Comparison of ENCODE assay signal across 20 cellular contexts in the genomic region with DNA sequence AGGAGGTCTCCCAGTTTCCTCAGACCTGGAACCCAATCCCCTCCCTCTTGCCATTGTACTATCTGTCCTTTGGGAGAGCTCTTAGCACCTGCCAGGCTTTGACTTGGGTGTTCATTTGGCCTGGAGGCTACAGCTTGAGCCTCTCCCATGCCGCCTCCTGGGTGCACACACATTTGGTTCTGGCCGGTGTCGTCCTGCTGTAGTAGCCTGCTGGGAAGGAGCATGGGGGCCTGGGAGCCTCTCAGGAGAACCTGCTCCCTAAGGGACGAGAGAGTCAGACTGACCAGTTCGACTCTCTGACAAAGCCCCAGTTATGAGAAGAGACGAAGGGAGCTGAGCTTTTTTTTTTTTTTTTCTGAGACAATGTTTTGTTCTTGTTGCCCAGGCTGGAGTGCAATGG. TPM values are rescaled to one million over a fixed set of nuclear protein-coding genes. Genes with fewer than 3 reads are reported as not detected.
DNase-seq lines count a peak whose midpoint lies in the region; ATAC-seq and TF ChIP-seq lines count a peak whose summit lies in the region.
"Had no signal": no experiment of that assay in that cellular context is flagged by ENCODE, and none has a peak within 500 bp of the region (broad histone marks: within the 10 kb centered on the region; RNA-seq: fewer than 3 reads in every experiment).

No MANE protein-coding gene starts in this region.

- POLR2A ChIA-PET in activated CD8-positive, alpha-beta T cell treated with anti-CD3 and anti-CD28 coated beads, Interleukin-2, amount 10 ng/mL, durations not matched to agents 7 days and 5 days (lab: Charles Lee), result no interaction called here

- no peak overlapping the region for H3K27ac Mint-ChIP-seq in activated CD8-positive, alpha-beta T cell treated with anti-CD3 and anti-CD28 coated beads, Interleukin-2, amount 10 ng/mL, durations not matched to agents 7 days and 5 days
- H3K27ac Mint-ChIP-seq: CD4-positive, alpha-beta memory T cell had no signal

- no peak for ATAC-seq in activated CD4-positive, CD25-positive, alpha-beta regulatory T cell treated with anti-CD3 and anti-CD28 coated beads, Interleukin-2, amount 50 U/mL, for 24 hours
- ATAC-seq in activated CD8-positive, alpha-beta T cell treated with anti-CD3 and anti-CD28 coated beads, Interleukin-2, amount 10 ng/mL, durations not matched to agents 7 days and 5 days, result no peak
- ATAC-seq: A549 had no signal

- no peak for TF ChIP-seq EP300 in suprapubic skin (IDR thresholded peaks at IDR 0.05)

- H3K36me3 ChIP-seq in neutrophil (no peaks in the 10 kb centered on the region), suprapubic skin (no peaks in the 10 kb centered on the region)
- H3K36me3 ChIP-seq: BLaER1, HAP-1 had no signal

- H3K9me3 Mint-ChIP-seq in activated CD8-positive, alpha-beta T cell treated with anti-CD3 and anti-CD28 coated beads, Interleukin-2, amount 10 ng/mL, durations not matched to agents 7 days and 5 days (ENCODE audit: insufficient read depth), result no peaks in the 10 kb centered on the region
- H3K9me3 Mint-ChIP-seq: CD4-positive, alpha-beta memory T cell had no signal

- H3K4me1 Mint-ChIP-seq in activated CD8-positive, alpha-beta T cell treated with anti-CD3 and anti-CD28 coated beads, Interleukin-2, amount 10 ng/mL, durations not matched to agents 7 days and 5 days (ENCODE audit: low read depth), result peaks cover 22% of the 10 kb centered on the region

- H3K9me3 ChIP-seq in neutrophil (no peaks in the 10 kb centered on the region), suprapubic skin (no peaks in the 10 kb centered on the region)
- H3K9me3 ChIP-seq: A549, BLaER1, HAP-1 had no signal

- peak; percentile 15 for DNase-seq in activated CD4-positive, CD25-positive, alpha-beta regulatory T cell treated with anti-CD3 and anti-CD28 coated beads, Interleukin-2, amount 50 U/mL, for 72 hours
- DNase-seq in suprapubic skin (ENCODE audit: low spot score in 2 of 2) (peak; percentile 35 to 50), kidney glomerular epithelial cell (lab: John Stamatoyannopoulos, UW) (no peak), NCI-H1930 (lab: John Stamatoyannopoulos, UW) (no peak)
- no peak for DNase-seq in activated CD8-positive, alpha-beta T cell treated with anti-CD3 and anti-CD28 coated beads, Interleukin-2, amount 10 ng/mL, durations not matched to agents 7 days and 5 days
- DNase-seq: CD4-positive, alpha-beta memory T cell; DMS153; DMS79; GDM1; GM23248 had no signal

- peaks cover 2% of the 10 kb centered on the region for H3K36me3 Mint-ChIP-seq in activated CD8-positive, alpha-beta T cell treated with anti-CD3 and anti-CD28 coated beads, Interleukin-2, amount 10 ng/mL, durations not matched to agents 7 days and 5 days (ENCODE audit: low read depth)
- H3K36me3 Mint-ChIP-seq: CD4-positive, alpha-beta memory T cell had no signal

- peaks cover 12% of the 10 kb centered on the region for H3K27me3 Mint-ChIP-seq in activated CD8-positive, alpha-beta T cell treated with anti-CD3 and anti-CD28 coated beads, Interleukin-2, amount 10 ng/mL, durations not matched to agents 7 days and 5 days (ENCODE audit: low read depth)

- TF ChIP-seq CTCF in neutrophil (IDR thresholded peaks at IDR 0.05) (no peak), suprapubic skin (IDR thresholded peaks at IDR 0.05) (no peak)

- no peak overlapping the region for H3K4me3 Mint-ChIP-seq in activated CD8-positive, alpha-beta T cell treated with anti-CD3 and anti-CD28 coated beads, Interleukin-2, amount 10 ng/mL, durations not matched to agents 7 days and 5 days
- H3K4me3 Mint-ChIP-seq: CD14-positive monocyte; CD4-positive, alpha-beta memory T cell had no signal

- no peak for TF ChIP-seq POLR2A in suprapubic skin (IDR thresholded peaks at IDR 0.05)

- peaks cover 64 to 65% of the 10 kb centered on the region in 2 experiments for H3K4me1 ChIP-seq in neutrophil (ENCODE audit: control insufficient read depth in 1 of 2, insufficient read depth in 1 of 2, low read depth in 1 of 2, low read length in 1 of 2)
- peaks cover 11% of the 10 kb centered on the region for H3K4me1 ChIP-seq in suprapubic skin
- H3K4me1 ChIP-seq: HAP-1 had no signal

- CTCF ChIA-PET in activated CD8-positive, alpha-beta T cell treated with anti-CD3 and anti-CD28 coated beads, Interleukin-2, amount 10 ng/mL, durations not matched to agents 7 days and 5 days (lab: Charles Lee), result interaction anchor here (1.0 to 2.7 kb wide), 4 partner anchors 32 to 53 kb away, joined by 3 to 13 read pairs (median 6); no protein-coding TSS in a partner anchor

- H3K27ac ChIP-seq in neutrophil (peak overlapping the region; percentile 62), suprapubic skin (no peak overlapping the region)
- H3K27ac ChIP-seq: 22Rv1, A549, BLaER1, GM23248 had no signal

- H3K27me3 ChIP-seq in neutrophil, result no peaks in the 10 kb centered on the region
- H3K27me3 ChIP-seq in suprapubic skin, result no peaks in the 10 kb centered on the region
- H3K27me3 ChIP-seq: BLaER1 had no signal

- WGBS in suprapubic skin, result 100% methylated on average over 6 of the region's 6 CpGs

- no peak overlapping the region for H3K4me3 ChIP-seq in neutrophil (ENCODE audit: low read depth in 1 of 2, low read length in 1 of 2)
- H3K4me3 ChIP-seq in suprapubic skin, result no peak overlapping the region
- H3K4me3 ChIP-seq: A549, BLaER1, GM23248, HAP-1 had no signal

RNA-seq across cellular contexts. Expression of gene SFTPB, which starts 7.4 kb away (rescaled TPM):
- not detected for total RNA-seq in suprapubic skin
- not detected for total RNA-seq in activated CD8-positive, alpha-beta T cell treated with anti-CD3 and anti-CD28 coated beads, Interleukin-2, amount 10 ng/mL, durations not matched to agents 7 days and 5 days
- total RNA-seq: CD4-positive, alpha-beta memory T cell; Daoy; GM23248; H4; HT1080 had no signal

RNA-seq across cellular contexts. Expression of gene GNLY, which starts 18.7 kb away (rescaled TPM):
- total RNA-seq in suprapubic skin, result 1 to 10 TPM in 3 of 4 donors, not detected in 1; 1.6 to 4.8 (median 1.9) TPM
- 100 to 1,000 TPM; 136 to 143 TPM for total RNA-seq in activated CD8-positive, alpha-beta T cell treated with anti-CD3 and anti-CD28 coated beads, Interleukin-2, amount 10 ng/mL, durations not matched to agents 7 days and 5 days
- total RNA-seq: Daoy, GM23248, H4, HT1080 had no signal

RNA-seq across cellular contexts. Expression of gene USP39, which starts 59.4 kb away (rescaled TPM):
- 10 to 100 TPM; 38.2 to 44.0 (median 40.4) TPM for total RNA-seq in suprapubic skin
- total RNA-seq in activated CD8-positive, alpha-beta T cell treated with anti-CD3 and anti-CD28 coated beads, Interleukin-2, amount 10 ng/mL, durations not matched to agents 7 days and 5 days, result 10 to 100 TPM; 81.3 to 82.4 TPM

Comparison
In these comparisons a context has a peak if more than half of its experiments do, and no peak if none do; other contexts are left out.
1. DNase-seq: peak in activated CD4-positive, CD25-positive, alpha-beta regulatory T cell treated with anti-CD3 and anti-CD28 coated beads, Interleukin-2, amount 50 U/mL, for 72 hours (single experiment) and suprapubic skin (2 of 2); none in activated CD8-positive, alpha-beta T cell treated with anti-CD3 and anti-CD28 coated beads, Interleukin-2, amount 10 ng/mL, durations not matched to agents 7 days and 5 days (single experiment), kidney glomerular epithelial cell (single experiment) and NCI-H1930 (0 of 2).
2. RNA of gene GNLY, which starts 18.7 kb away (total RNA-seq): 136 to 143 TPM in activated CD8-positive, alpha-beta T cell treated with anti-CD3 and anti-CD28 coated beads, Interleukin-2, amount 10 ng/mL, durations not matched to agents 7 days and 5 days; 1.6 to 4.8 TPM in suprapubic skin; every median in the first group is over 10 times any median in the second.